In the genomic region with DNA sequence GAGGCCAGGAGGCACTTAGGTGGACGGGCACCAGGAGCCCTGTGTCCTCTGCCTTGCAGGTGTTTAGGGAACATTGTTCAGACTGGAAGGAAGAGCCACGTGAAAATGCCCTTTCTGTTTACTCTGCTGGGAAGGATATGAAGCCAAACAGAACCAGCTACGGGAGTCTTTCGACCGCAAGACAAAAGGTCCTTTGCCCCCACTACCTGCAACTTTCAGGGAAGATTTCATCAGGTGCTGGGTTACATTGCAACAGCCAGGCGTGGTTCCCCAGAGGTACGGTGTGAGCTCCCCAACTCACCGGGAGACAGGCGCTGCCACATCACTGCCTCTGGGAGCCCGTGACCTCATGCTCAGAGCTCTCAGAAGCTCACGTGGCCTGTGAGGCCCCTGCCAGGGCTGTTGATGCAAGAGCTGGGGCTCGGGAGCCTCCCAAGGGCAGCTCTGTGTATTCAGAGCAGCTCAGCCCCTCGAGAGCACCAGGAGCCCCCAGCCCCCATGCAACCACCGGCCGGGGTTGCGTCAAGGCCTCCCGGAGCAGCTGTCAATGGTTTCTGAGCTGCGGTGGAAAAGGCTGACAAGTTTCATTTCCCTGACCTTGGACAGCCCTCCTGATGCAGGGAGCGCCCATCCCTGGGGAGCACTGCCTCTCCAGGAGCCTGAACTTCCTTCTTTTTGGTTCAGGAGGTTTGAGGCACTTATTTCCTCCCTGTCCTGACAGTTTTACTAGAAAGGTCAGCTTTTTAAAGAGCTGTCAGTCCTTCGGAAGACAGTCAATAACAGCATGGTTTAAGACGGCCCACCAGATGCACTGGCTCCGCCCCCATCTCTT, we compare ENCODE assay signal across 9 cellular contexts. TPM values are rescaled to one million over a fixed set of nuclear protein-coding genes. Genes with fewer than 3 reads are reported as not detected.
DNase-seq lines count a peak whose midpoint lies in the region; ATAC-seq lines count a peak whose summit lies in the region.
"Had no signal": no experiment of that assay in that cellular context is flagged by ENCODE, and none has a peak within 500 bp of the region (broad histone marks: within the 10 kb centered on the region; RNA-seq: fewer than 3 reads in every experiment).

No MANE protein-coding gene starts in this region.

- peaks cover 54% of the 10 kb centered on the region for H3K4me1 Mint-ChIP-seq in activated CD4-positive, alpha-beta T cell treated with anti-CD3 and anti-CD28 coated beads for 36 hours
- H3K4me1 Mint-ChIP-seq in activated naive CD8-positive, alpha-beta T cell (ENCODE audit: low read depth), result peaks cover 54% of the 10 kb centered on the region

- H3K36me3 ChIP-seq in NT2/D1 (ENCODE audit: insufficient read depth, insufficient read length, low read length), result peaks cover 8% of the 10 kb centered on the region

- POLR2A ChIA-PET in activated CD4-positive, alpha-beta T cell treated with anti-CD3 and anti-CD28 coated beads for 36 hours (lab: Charles Lee), result no interaction called here

- peak overlapping the region; percentile 47 for H3K9ac ChIP-seq in NT2/D1 (ENCODE audit: insufficient read length, low read depth)

- no peak overlapping the region for H3K4me3 ChIP-seq in NT2/D1 (ENCODE audit: insufficient read length, low read depth)

- CTCF ChIA-PET in activated CD4-positive, alpha-beta T cell treated with anti-CD3 and anti-CD28 coated beads for 36 hours (lab: Charles Lee), result interaction anchor here (0.7 to 3.3 kb wide), 11 partner anchors 10 to 251 kb away, joined by 3 to 35 read pairs (median 4); no protein-coding TSS in a partner anchor

- no peaks in the 10 kb centered on the region for H3K9me3 ChIP-seq in NT2/D1 (ENCODE audit: insufficient read depth, low read length)

- H3K36me3 Mint-ChIP-seq in activated CD4-positive, alpha-beta T cell treated with anti-CD3 and anti-CD28 coated beads for 36 hours (ENCODE audit: low read depth), result peaks cover 5% of the 10 kb centered on the region
- H3K36me3 Mint-ChIP-seq in activated naive CD8-positive, alpha-beta T cell, result no peaks in the 10 kb centered on the region
- H3K36me3 Mint-ChIP-seq: CD8-positive, alpha-beta memory T cell had no signal

- H3K27ac Mint-ChIP-seq in activated CD4-positive, alpha-beta T cell treated with anti-CD3 and anti-CD28 coated beads for 36 hours, result peak overlapping the region; percentile 94
- peak overlapping the region; percentile 75 for H3K27ac Mint-ChIP-seq in activated naive CD8-positive, alpha-beta T cell

- H3K4me3 Mint-ChIP-seq in activated CD4-positive, alpha-beta T cell treated with anti-CD3 and anti-CD28 coated beads for 36 hours, result peak overlapping the region; percentile 75
- peak overlapping the region; percentile 84 for H3K4me3 Mint-ChIP-seq in activated naive CD8-positive, alpha-beta T cell

- DNase-seq in activated CD4-positive, alpha-beta T cell treated with anti-CD3 and anti-CD28 coated beads for 36 hours, result peak; percentile 91
- no peak for DNase-seq in activated CD4-positive, alpha-beta T cell treated with anti-CD3 and anti-CD28 coated beads for 1 hour
- DNase-seq in NT2/D1 (ENCODE audit: low read depth, low spot score), result no peak
- peak; percentile 51 for DNase-seq in iPS-NIHi11 (ENCODE audit: low spot score)
- DNase-seq in stimulated activated CD4-positive, alpha-beta T cell treated with anti-CD3 and anti-CD28 coated beads, Interleukin-2, amount 100 ng/mL, for 24 hours, result peak; percentile 60 to 63
- no peak for DNase-seq in ecto neural progenitor cell (ENCODE audit: low spot score)

- H3K4me1 ChIP-seq in NT2/D1 (ENCODE audit: insufficient read depth, insufficient read length), result peaks cover 28% of the 10 kb centered on the region

- H3K27me3 Mint-ChIP-seq in activated CD4-positive, alpha-beta T cell treated with anti-CD3 and anti-CD28 coated beads for 36 hours, result no peaks in the 10 kb centered on the region
- no peaks in the 10 kb centered on the region for H3K27me3 Mint-ChIP-seq in activated naive CD8-positive, alpha-beta T cell

- intact Hi-C loops in activated CD4-positive, alpha-beta T cell treated with anti-CD3 and anti-CD28 coated beads for 36 hours (cut with DNase I, micrococcal nuclease), result loop anchor here (1.0 to 10.0 kb wide), 7 partner anchors 59 to 1219 kb away; a partner anchor contains a TSS

- no peaks in the 10 kb centered on the region for H3K27me3 ChIP-seq in NT2/D1 (ENCODE audit: insufficient read depth, insufficient read length)

- H3K9me3 Mint-ChIP-seq in activated CD4-positive, alpha-beta T cell treated with anti-CD3 and anti-CD28 coated beads for 36 hours (ENCODE audit: low read depth), result no peaks in the 10 kb centered on the region
- H3K9me3 Mint-ChIP-seq in activated naive CD8-positive, alpha-beta T cell (ENCODE audit: low read depth), result no peaks in the 10 kb centered on the region
- H3K9me3 Mint-ChIP-seq: CD8-positive, alpha-beta memory T cell had no signal

- peak; percentile 58 for ATAC-seq in activated CD4-positive, alpha-beta T cell treated with anti-CD3 and anti-CD28 coated beads for 36 hours
- no peak for ATAC-seq in HG03520 (IDR thresholded peaks at IDR 0.05; ENCODE audit: unreplicated experiment)

RNA-seq across cellular contexts. Expression of a gene that starts 42.1 kb away (rescaled TPM):
- 10 to 100 TPM in 1 of 2 experiments, 1 to 10 TPM in 1; 8.3 to 10.4 TPM for total RNA-seq in activated CD4-positive, alpha-beta T cell treated with anti-CD3 and anti-CD28 coated beads for 36 hours

RNA-seq across cellular contexts. Expression of a gene that starts 42.8 kb away (rescaled TPM):
- total RNA-seq in activated CD4-positive, alpha-beta T cell treated with anti-CD3 and anti-CD28 coated beads for 36 hours, result under 1 TPM; 0.56 to 0.57 TPM

Comparison
In these comparisons a context has a peak if more than half of its experiments do, and no peak if none do; other contexts are left out.
1. DNase-seq: peak in activated CD4-positive, alpha-beta T cell treated with anti-CD3 and anti-CD28 coated beads for 36 hours (single experiment), iPS-NIHi11 (single experiment) and stimulated activated CD4-positive, alpha-beta T cell treated with anti-CD3 and anti-CD28 coated beads, Interleukin-2, amount 100 ng/mL, for 24 hours (2 of 2); none in activated CD4-positive, alpha-beta T cell treated with anti-CD3 and anti-CD28 coated beads for 1 hour (single experiment), NT2/D1 (single experiment) and ecto neural progenitor cell (single experiment).